ENCODE assay signal across 26 cellular contexts in genomic region chr22:42151924-42152635, GRCh38. TPM values are rescaled to one million over a fixed set of nuclear protein-coding genes. Genes with fewer than 3 reads are reported as not detected.
A peak's percentile ranks its signal among the peaks of the same experiment; 100 is the strongest.
DNase-seq lines count a peak whose midpoint lies in the region; ATAC-seq, FAIRE-seq and TF ChIP-seq lines count a peak whose summit lies in the region.
"Had no signal": no experiment of that assay in that cellular context is flagged by ENCODE, and none has a peak within 500 bp of the region (broad histone marks: within the 10 kb centered on the region; RNA-seq: fewer than 3 reads in every experiment).

No MANE protein-coding gene starts in this region.

- POLR2A ChIA-PET in HCT116 (lab: Charles Lee), result no interaction called here

- H4K20me1 ChIP-seq in HCT116 (ENCODE audit: insufficient read depth), result no peaks in the 10 kb centered on the region
- H4K20me1 ChIP-seq: BLaER1 had no signal

- H3K9ac ChIP-seq in HCT116 (ENCODE audit: low read length) (no peak overlapping the region), kidney (ENCODE audit: low read length in 2 of 2) (no peak overlapping the region)
- H3K9ac ChIP-seq: BLaER1, neural progenitor cell had no signal

- in situ Hi-C loops in HAP-1 (cut with MboI; ENCODE audit: low sequenced_read_pairs), result no loop called here

- DNase-seq in left ventricle myocardium superior, result no peak
- no peak for DNase-seq in Right ventricle myocardium superior
- no peak for DNase-seq in HCT116 (ENCODE audit: low read depth, low spot score)
- DNase-seq in fibroblast of villous mesenchyme (ENCODE audit: low read depth), result no peak
- no peak for DNase-seq in testis
- no peak for DNase-seq in kidney
- DNase-seq in HAP-1 (ENCODE audit: low spot score in 2 of 2), result no peak
- DNase-seq: activated CD8-positive, alpha-beta memory T cell treated with anti-CD3 and anti-CD28 coated beads, Interleukin-2, amount 50 U/mL, for 4 hours; cerebellar nuclear complex; DMS79 treated with DMSO at 0.1 percent for 48 hours; NCI-H1092; NCI-H1930; NCI-H526; Peyer's patch; stimulated activated CD4-positive, alpha-beta T cell treated with anti-CD3 and anti-CD28 coated beads, Interleukin-12 subunit alpha, Interleukin-12 subunit beta, amount 100 ng/mL, for 4 hours; stimulated activated CD4-positive, alpha-beta T cell treated with anti-CD3 and anti-CD28 coated beads, Interleukin-4, amount 100 ng/mL, for 1 hour; uterus had no signal

- H3K9me2 ChIP-seq in HCT116 (ENCODE audit: insufficient read depth), result no peaks in the 10 kb centered on the region

- no peak overlapping the region for H3K4me2 ChIP-seq in HCT116 (ENCODE audit: low read length)
- H3K4me2 ChIP-seq: BLaER1, neural progenitor cell had no signal

- H3K27me3 ChIP-seq in HCT116 (ENCODE audit: insufficient read depth, low read length) (no peaks in the 10 kb centered on the region), testis (no peaks in the 10 kb centered on the region), HAP-1 (ENCODE audit: low read depth) (no peaks in the 10 kb centered on the region)
- H3K27me3 ChIP-seq: BLaER1, neural progenitor cell, Peyer's patch, right lobe of liver, SJSA1, uterus had no signal

- ATAC-seq in left ventricle myocardium superior, result peak; percentile 17
- no peak for ATAC-seq in Right ventricle myocardium superior (ENCODE audit: poor library complexity)
- ATAC-seq in HCT116, result peak; percentile 62
- no peak for ATAC-seq in stimulated activated memory B cell treated with anti-CD40 and anti-IgM and Interleukin-4, amounts not matched to agents 10 μg/mL and 1 μg/mL and 100 μg/mL, for 72 hours

- no peaks in the 10 kb centered on the region for H3K4me1 Mint-ChIP-seq in stimulated activated memory B cell treated with anti-CD40 and anti-IgM and Interleukin-4, amounts not matched to agents 10 μg/mL and 1 μg/mL and 100 μg/mL, for 72 hours
- H3K4me1 Mint-ChIP-seq: brain, memory B cell, neural progenitor cell had no signal

- H3K27ac Mint-ChIP-seq in stimulated activated memory B cell treated with anti-CD40 and anti-IgM and Interleukin-4, amounts not matched to agents 10 μg/mL and 1 μg/mL and 100 μg/mL, for 72 hours, result no peak overlapping the region
- H3K27ac Mint-ChIP-seq: memory B cell had no signal

- TF ChIP-seq POLR2A in HCT116 (IDR thresholded peaks at IDR 0.05; ENCODE audit: borderline replicate concordance, extremely low read depth, insufficient read depth, insufficient read length) (no peak), testis (IDR thresholded peaks at IDR 0.05) (no peak)

- no peaks in the 10 kb centered on the region for H3K9me3 Mint-ChIP-seq in stimulated activated memory B cell treated with anti-CD40 and anti-IgM and Interleukin-4, amounts not matched to agents 10 μg/mL and 1 μg/mL and 100 μg/mL, for 72 hours
- H3K9me3 Mint-ChIP-seq: brain, IgD-negative memory B cell, memory B cell, neural progenitor cell had no signal

- peaks cover 0 to 13% of the 10 kb centered on the region in 2 experiments; a peak in 2 of 4 replicates for H3K4me1 ChIP-seq in HCT116 (ENCODE audit: control insufficient read depth in 1 of 2, insufficient read depth in 2 of 2, low read length in 2 of 2)
- no peaks in the 10 kb centered on the region for H3K4me1 ChIP-seq in testis
- no peaks in the 10 kb centered on the region for H3K4me1 ChIP-seq in kidney (ENCODE audit: control insufficient read depth in 1 of 2, insufficient read depth in 1 of 2, low read depth in 1 of 2, low read length in 2 of 2)
- H3K4me1 ChIP-seq in HAP-1, result no peaks in the 10 kb centered on the region
- H3K4me1 ChIP-seq: BLaER1, neural progenitor cell, Peyer's patch, SJSA1, uterus had no signal

- H3K36me3 Mint-ChIP-seq in stimulated activated memory B cell treated with anti-CD40 and anti-IgM and Interleukin-4, amounts not matched to agents 10 μg/mL and 1 μg/mL and 100 μg/mL, for 72 hours, result peaks cover 53% of the 10 kb centered on the region

- H3K36me3 ChIP-seq in HCT116 (ENCODE audit: control insufficient read depth in 1 of 2, insufficient read depth in 2 of 2, low read length in 2 of 2) (0 out of 4 replicates have a peak, but pooled peaks cover 0 to 3% of the 10 kb centered on the region in 2 experiments), testis (ENCODE audit: low read depth, missing control alignments) (no peaks in the 10 kb centered on the region), kidney (ENCODE audit: control insufficient read depth in 1 of 2, insufficient read depth in 2 of 2, low read length in 2 of 2) (peaks cover 5 to 7% of the 10 kb centered on the region in 2 donors), HAP-1 (replicated peaks) (no peaks in the 10 kb centered on the region)
- H3K36me3 ChIP-seq: neural progenitor cell, right lobe of liver, SJSA1, uterus had no signal

- no peaks in the 10 kb centered on the region for H3K27me3 Mint-ChIP-seq in stimulated activated memory B cell treated with anti-CD40 and anti-IgM and Interleukin-4, amounts not matched to agents 10 μg/mL and 1 μg/mL and 100 μg/mL, for 72 hours
- H3K27me3 Mint-ChIP-seq: brain, IgD-negative memory B cell, memory B cell had no signal

- H3K9me3 ChIP-seq in HCT116 (ENCODE audit: control insufficient read depth in 1 of 2, insufficient read depth in 1 of 2, low read depth in 1 of 2, low read length in 2 of 2), result no peaks in the 10 kb centered on the region
- no peaks in the 10 kb centered on the region for H3K9me3 ChIP-seq in testis
- H3K9me3 ChIP-seq in kidney (ENCODE audit: control insufficient read depth in 1 of 2, low read length in 2 of 2), result no peaks in the 10 kb centered on the region
- no peaks in the 10 kb centered on the region for H3K9me3 ChIP-seq in HAP-1
- H3K9me3 ChIP-seq: BLaER1, Peyer's patch, right lobe of liver, SJSA1, thoracic aorta, uterus had no signal

- no peak for FAIRE-seq in kidney (lab: Jason Lieb, UNC)

- no peak for TF ChIP-seq CTCF in HCT116 (IDR thresholded peaks at IDR 0.05 in 2 of 3, conservative IDR thresholded peaks at IDR 0.05 in 1 of 3; ENCODE audit: borderline replicate concordance in 1 of 3, insufficient read depth in 1 of 3, low read depth in 2 of 3, low read length in 2 of 3)
- TF ChIP-seq CTCF in fibroblast of villous mesenchyme (IDR thresholded peaks at IDR 0.05; ENCODE audit: insufficient read depth, low read depth, low read length), result no peak
- no peak for TF ChIP-seq CTCF in testis (IDR thresholded peaks at IDR 0.05)
- TF ChIP-seq CTCF in kidney (IDR thresholded peaks at IDR 0.05; ENCODE audit: borderline replicate concordance, extremely low read depth, insufficient read depth), result no peak

- CTCF ChIA-PET in HCT116 (lab: Charles Lee), result no interaction called here

- RAD21 ChIA-PET in HCT116 (lab: Charles Lee; ENCODE audit: low non-redundant PET in 1 of 2, low total read pairs in 2 of 2, uncharacterized antibody in 2 of 2, unreplicated experiment in 2 of 2), result no interaction called here

- H3K27ac ChIP-seq in HCT116 (ENCODE audit: low read depth, low read length), result no peak overlapping the region
- H3K27ac ChIP-seq in testis, result no peak overlapping the region
- no peak overlapping the region for H3K27ac ChIP-seq in kidney (ENCODE audit: low read depth in 2 of 2, low read length in 2 of 2)
- H3K27ac ChIP-seq: BLaER1, neural progenitor cell, Peyer's patch, right lobe of liver, SJSA1, thoracic aorta, uterus had no signal

- no peak overlapping the region for H3K4me3 ChIP-seq in HCT116 (replicated peaks in 1 of 2; ENCODE audit: low read depth in 1 of 2, low read length in 2 of 2)
- peak overlapping the region; percentile 18 for H3K4me3 ChIP-seq in fibroblast of villous mesenchyme (ENCODE audit: low read depth, low read length)
- H3K4me3 ChIP-seq in testis, result peak overlapping the region; percentile 12 to 36
- H3K4me3 ChIP-seq in kidney (ENCODE audit: low read length in 2 of 2), result no peak overlapping the region
- H3K4me3 ChIP-seq in HAP-1, result no peak overlapping the region
- H3K4me3 ChIP-seq: BLaER1, neural progenitor cell, Peyer's patch, right lobe of liver, SJSA1, thoracic aorta, uterus had no signal

- H3K4me3 Mint-ChIP-seq in stimulated activated memory B cell treated with anti-CD40 and anti-IgM and Interleukin-4, amounts not matched to agents 10 μg/mL and 1 μg/mL and 100 μg/mL, for 72 hours, result no peak overlapping the region
- H3K4me3 Mint-ChIP-seq: brain, memory B cell, neural progenitor cell had no signal

- H3K79me2 ChIP-seq in HCT116 (ENCODE audit: insufficient read depth, low read length), result no peaks in the 10 kb centered on the region

- no peak for TF ChIP-seq RAD21 in HCT116 (IDR thresholded peaks at IDR 0.05; ENCODE audit: low read depth)

- intact Hi-C loops in left ventricle myocardium superior (cut with micrococcal nuclease), result no loop called here
- intact Hi-C loops in Right ventricle myocardium superior (cut with DNase I), result no loop called here
- intact Hi-C loops in HCT116 (cut with micrococcal nuclease), result no loop called here
- intact Hi-C loops in testis (cut with DNase I; ENCODE audit: low total_unique reads), result no loop called here
- intact Hi-C loops in kidney (cut with DNase I), result no loop called here

- 61 to 68% methylated on average over 20 to 43 of the region's 43 CpGs for WGBS in testis, 2 donors

- no TSS peak for BruUV-seq in HCT116 (replicated peaks; lab: Mats Ljungman, UMichigan)

- no peak overlapping the region for H2AFZ ChIP-seq in HCT116 (ENCODE audit: low read depth, low read length, poor library complexity, severe bottlenecking)
- H2AFZ ChIP-seq: neural progenitor cell had no signal

TF ChIP-seq in HCT116, 20 proteins besides CTCF, POLR2A, EP300 and RAD21:
- TF ChIP-seq EZH2phosphoT487 (IDR thresholded peaks at IDR 0.05; ENCODE audit: borderline replicate concordance), result no peak
- no peak for TF ChIP-seq SP1 (IDR thresholded peaks at IDR 0.05; ENCODE audit: low read depth)
- no peak for TF ChIP-seq CBX3 (IDR thresholded peaks at IDR 0.05; ENCODE audit: low read depth)
- no peak for TF ChIP-seq ATF3 (IDR thresholded peaks at IDR 0.05)
- no peak for TF ChIP-seq YY1 (IDR thresholded peaks at IDR 0.05; ENCODE audit: extremely low read depth, insufficient replicate concordance, low read depth, low read length)
- TF ChIP-seq JUND (IDR thresholded peaks at IDR 0.05), result no peak
- no peak for TF ChIP-seq MAX (IDR thresholded peaks at IDR 0.05)

RNA-seq across cellular contexts. Expression of gene CYP2D6, which starts 21.5 kb away (rescaled TPM):
- total RNA-seq in left ventricle myocardium superior (not detected), Right ventricle myocardium superior (not detected), HCT116 (2021; ENCODE audit: unreplicated experiment) (1.9 TPM), fibroblast of villous mesenchyme (under 0.01 and 0.32 TPM in 2 replicates), testis (1 to 10 TPM; 1.4 to 2.0 TPM), kidney (3.2 TPM)
- 1.5 TPM in 2 replicates for polyA plus RNA-seq in HCT116 (2012)
- polyA plus RNA-seq in testis (ENCODE audit: insufficient read depth, low read depth, low replicate concordance) (0.54 TPM), kidney (ENCODE audit: insufficient read depth, low read depth, low replicate concordance) (0.39 TPM)
- total RNA-seq: thoracic aorta had no signal
- polyA plus RNA-seq: IgD-negative memory B cell had no signal

Comparison
In these comparisons a context has a peak if more than half of its experiments do, and no peak if none do; other contexts are left out.
1. ATAC-seq: peak in left ventricle myocardium superior (single experiment) and HCT116 (single experiment); none in Right ventricle myocardium superior (single experiment) and stimulated activated memory B cell treated with anti-CD40 and anti-IgM and Interleukin-4, amounts not matched to agents 10 μg/mL and 1 μg/mL and 100 μg/mL, for 72 hours (single experiment).
2. H3K4me3 ChIP-seq: peak in fibroblast of villous mesenchyme (single experiment) and testis (2 of 2); none in HCT116 (0 of 2), kidney (0 of 2) and HAP-1 (single experiment).